Comparison of ENCODE assay signal across 8 cellular contexts in genomic region chr20:1423625-1424106, GRCh38. TPM values are rescaled to one million over a fixed set of nuclear protein-coding genes. Genes with fewer than 3 reads are reported as not detected.
DNase-seq lines count a peak whose midpoint lies in the region; ATAC-seq, FAIRE-seq and TF ChIP-seq lines count a peak whose summit lies in the region.

No MANE protein-coding gene starts in this region.

- H3K27ac ChIP-seq in A549 (no peak overlapping the region), OCI-LY1 (ENCODE audit: low read depth, low read length, poor library complexity, severe bottlenecking) (no peak overlapping the region)

- no peaks in the 10 kb centered on the region for H4K20me1 ChIP-seq in OCI-LY1 (ENCODE audit: insufficient read depth, low read length)

- H3K27me3 ChIP-seq in OCI-LY1 (ENCODE audit: insufficient read depth, low read length), result no peaks in the 10 kb centered on the region

- peaks cover 18% of the 10 kb centered on the region for H3K27me3 Mint-ChIP-seq in type B pancreatic cell

- ATAC-seq in A549, result peak in 1 of 2 experiments; percentile 78; a peak in 3 of 6 replicates
- no peak for ATAC-seq in GM18519 (IDR thresholded peaks at IDR 0.05; ENCODE audit: low FRiP score, unreplicated experiment)
- ATAC-seq in HG02610 (IDR thresholded peaks at IDR 0.05; ENCODE audit: unreplicated experiment), result no peak

- H3K36me3 ChIP-seq in OCI-LY1 (ENCODE audit: insufficient read depth, low read length), result no peaks in the 10 kb centered on the region

- H3K9ac ChIP-seq in OCI-LY1 (ENCODE audit: low read length), result no peak overlapping the region

- 54% methylated on average over 7 of the region's 7 CpGs for WGBS in A549 (ENCODE audit: missing lambda C conversion rate)

- no peak for FAIRE-seq in A549 (lab: Jason Lieb, UNC)

- H3K4me3 ChIP-seq in A549 (no peak overlapping the region), OCI-LY1 (ENCODE audit: low read depth, low read length, poor library complexity, severe bottlenecking) (no peak overlapping the region)

- H3K4me1 ChIP-seq in A549, result no peaks in the 10 kb centered on the region
- no peaks in the 10 kb centered on the region for H3K4me1 ChIP-seq in OCI-LY1 (ENCODE audit: insufficient read depth, low read length, severe bottlenecking)

- TF ChIP-seq POLR2A in A549 (IDR thresholded peaks at IDR 0.05; ENCODE audit: low read length), result no peak

- DNase-seq in A549 (ENCODE audit: low read depth in 1 of 2, low spot score in 1 of 2), result peak in 1 of 2 experiments; percentile 78
- DNase-seq in ELR (ENCODE audit: low read depth), result peak; percentile 55
- DNase-seq in fibroblast of peridontal ligament (ENCODE audit: extremely low read depth), result peak; percentile 54
- DNase-seq in type B pancreatic cell (ENCODE audit: extremely low spot score, unreplicated experiment), result no peak
- no peak for DNase-seq in HuH-7.5 (ENCODE audit: low spot score)

- H3K4me1 Mint-ChIP-seq in type B pancreatic cell (ENCODE audit: unreplicated experiment), result peaks cover 4% of the 10 kb centered on the region

- no peak for TF ChIP-seq RAD21 in A549 (conservative IDR thresholded peaks at IDR 0.05 in 1 of 2, IDR thresholded peaks at IDR 0.05 in 1 of 2)

- H3K36me3 Mint-ChIP-seq in type B pancreatic cell, result no peaks in the 10 kb centered on the region

- TF ChIP-seq EP300 in A549 (IDR thresholded peaks at IDR 0.05), result no peak

- H3F3A ChIP-seq in OCI-LY1 (ENCODE audit: insufficient read depth, low read length), result no peaks in the 10 kb centered on the region

- H3K27ac Mint-ChIP-seq in type B pancreatic cell, result no peak overlapping the region

- H3K9me3 ChIP-seq in A549 (peaks cover 21% of the 10 kb centered on the region), OCI-LY1 (ENCODE audit: low read length) (peaks cover 8% of the 10 kb centered on the region; the same call in 1 of the 2 replicates)

- H3K9me3 Mint-ChIP-seq in type B pancreatic cell, result no peaks in the 10 kb centered on the region

- no peak overlapping the region for H3K4me2 ChIP-seq in A549
- H3K4me2 ChIP-seq in OCI-LY1 (ENCODE audit: low read length), result no peak overlapping the region

- no peak overlapping the region for H2AFZ ChIP-seq in OCI-LY1 (ENCODE audit: low read length)

- no peaks in the 10 kb centered on the region for H3K79me2 ChIP-seq in OCI-LY1 (ENCODE audit: insufficient read depth, low read length)

- CTCF ChIA-PET in A549 (lab: Yijun Ruan, JAX), result interaction anchor here (0.6 to 9.9 kb wide), 7 partner anchors 13 to 111 kb away, joined by 3 to 72 read pairs (median 5); no protein-coding TSS in a partner anchor

- TF ChIP-seq CTCF in A549 (IDR thresholded peaks at IDR 0.05), result 0 out of 3 replicates have a peak, but pooled peaks have one; percentile 11
- 0 out of 2 replicates have a peak, but pooled peaks have one; percentile 24 for TF ChIP-seq CTCF in OCI-LY1 (IDR thresholded peaks at IDR 0.05; ENCODE audit: low read length)
- TF ChIP-seq CTCF in type B pancreatic cell (conservative IDR thresholded peaks at IDR 0.05), result peak; percentile 52

- no peaks in the 10 kb centered on the region for H3K9me2 ChIP-seq in OCI-LY1 (ENCODE audit: low read depth, low read length)

- POLR2A ChIA-PET in A549 (lab: Yijun Ruan, JAX), result no interaction called here

- H3K4me3 Mint-ChIP-seq in type B pancreatic cell, result no peak overlapping the region

TF ChIP-seq in A549, 52 proteins besides CTCF, POLR2A, EP300 and RAD21:
- no peak for TF ChIP-seq ZSCAN20 (CRISPR knock-in tag; IDR thresholded peaks at IDR 0.05)
- no peak for TF ChIP-seq HOXB13 (CRISPR knock-in tag; IDR thresholded peaks at IDR 0.05; ENCODE audit: low read depth)
- no peak for TF ChIP-seq USF2 (IDR thresholded peaks at IDR 0.05)
- TF ChIP-seq MAZ (IDR thresholded peaks at IDR 0.05; ENCODE audit: borderline replicate concordance, low read depth, low read length), result no peak
- TF ChIP-seq RARB (CRISPR knock-in tag; IDR thresholded peaks at IDR 0.05), result no peak
- TF ChIP-seq NPAS2 (CRISPR knock-in tag; IDR thresholded peaks at IDR 0.05; ENCODE audit: borderline replicate concordance), result no peak
- TF ChIP-seq BCL3 (IDR thresholded peaks at IDR 0.05), result no peak
- no peak for TF ChIP-seq SREBF2 (IDR thresholded peaks at IDR 0.05)
- TF ChIP-seq, protein P1, sequence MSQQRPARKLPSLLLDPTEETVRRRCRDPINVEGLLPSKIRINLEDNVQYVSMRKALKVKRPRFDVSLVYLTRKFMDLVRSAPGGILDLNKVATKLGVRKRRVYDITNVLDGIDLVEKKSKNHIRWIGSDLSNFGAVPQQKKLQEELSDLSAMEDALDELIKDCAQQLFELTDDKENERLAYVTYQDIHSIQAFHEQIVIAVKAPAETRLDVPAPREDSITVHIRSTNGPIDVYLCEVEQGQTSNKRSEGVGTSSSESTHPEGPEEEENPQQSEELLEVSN (IDR thresholded peaks at IDR 0.05; ENCODE audit: borderline replicate concordance, low read depth), result no peak
- TF ChIP-seq HOXA7 (CRISPR knock-in tag; IDR thresholded peaks at IDR 0.05), result no peak

RNA-seq across cellular contexts. Expression of gene FKBP1A, which starts 30.8 kb away (rescaled TPM):
- 535 and 848 TPM in 2 replicates for polyA plus RNA-seq in A549 (2011; rRNA removed)
- polyA plus RNA-seq in A549 (2012; cell fraction: cytosol; rRNA removed), result 405 and 481 TPM in 2 replicates
- polyA plus RNA-seq in A549 (2012; cell fraction: nucleus; rRNA removed), result 108 and 284 TPM in 2 replicates
- 375 to 385 TPM (median 377 TPM) in 3 replicates for polyA plus RNA-seq in A549 (2017; fragmentation: RNase III; extraction: RNeasy Plus Mini Kit Qiagen cat#74134 plus additional on column Dnase treatment)
- polyA minus RNA-seq in A549 (2011; rRNA and poly(A)+ RNA removed), result 309 and 380 TPM in 2 replicates
- 149 and 177 TPM in 2 replicates for total RNA-seq in type B pancreatic cell (ENCODE audit: low replicate concordance)

RNA-seq across cellular contexts. Expression of gene NSFL1C, which starts 43.0 kb away (rescaled TPM):
- polyA plus RNA-seq in A549 (2011; rRNA removed) (53.2 and 56.6 TPM in 2 replicates), A549 (2017; fragmentation: RNase III; extraction: RNeasy Plus Mini Kit Qiagen cat#74134 plus additional on column Dnase treatment) (117 to 136 TPM (median 125 TPM) in 3 replicates)
- 44.0 and 54.8 TPM in 2 replicates for polyA plus RNA-seq in A549 (2012; cell fraction: cytosol; rRNA removed)
- polyA plus RNA-seq in A549 (2012; cell fraction: nucleus; rRNA removed), result 46.1 and 64.4 TPM in 2 replicates
- polyA minus RNA-seq in A549 (2011; rRNA and poly(A)+ RNA removed), result 32.6 and 45.7 TPM in 2 replicates
- total RNA-seq in type B pancreatic cell (ENCODE audit: low replicate concordance), result 79.2 and 81.0 TPM in 2 replicates

Comparison
In these comparisons a context has a peak if more than half of its experiments do, and no peak if none do; other contexts are left out.
1. DNase-seq: peak in ELR (single experiment) and fibroblast of peridontal ligament (single experiment); none in type B pancreatic cell (single experiment) and HuH-7.5 (single experiment).
2. Peak in every context shown above with its lines, with median percentiles within 50 percentile points of each other: CTCF ChIP-seq.